ENCODE assay signal across 11 cellular contexts in the genomic region with DNA sequence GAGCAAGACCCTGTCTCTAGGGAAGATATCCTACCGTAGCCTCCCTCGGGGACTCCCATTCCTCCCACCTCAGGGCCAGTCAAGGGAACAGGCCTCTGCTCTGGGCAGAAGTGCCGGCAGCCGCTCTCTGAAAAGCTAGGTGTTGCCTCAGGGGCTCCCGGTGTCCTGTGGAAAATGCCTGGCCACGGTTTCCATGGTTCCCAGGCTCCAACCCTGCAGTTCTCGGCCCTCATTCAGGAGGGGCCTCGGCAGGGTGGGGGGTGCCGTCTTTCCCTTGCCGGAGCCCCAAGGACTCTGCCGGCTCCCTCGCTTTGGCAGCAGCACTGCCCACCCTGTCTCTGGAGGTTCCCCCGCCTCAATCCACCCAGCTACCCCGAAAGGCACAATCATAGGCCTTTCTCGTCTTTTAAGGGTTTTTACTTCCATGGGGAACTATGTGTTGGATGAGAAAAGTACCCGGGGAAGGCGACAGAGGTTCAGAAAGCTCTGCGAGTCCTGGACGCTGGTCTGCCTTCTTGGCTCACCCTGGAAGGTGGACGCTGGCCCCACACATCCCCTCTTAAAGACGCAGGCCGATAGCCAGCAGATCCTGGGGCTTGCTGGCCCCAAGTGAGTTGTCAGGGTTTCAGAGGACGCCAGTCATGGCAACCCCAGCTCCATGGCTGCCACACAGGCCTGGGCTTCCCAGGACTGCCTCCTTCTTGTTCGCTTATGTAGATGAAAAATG. TPM values are rescaled to one million over a fixed set of nuclear protein-coding genes. Genes with fewer than 3 reads are reported as not detected.
DNase-seq lines count a peak whose midpoint lies in the region; ATAC-seq lines count a peak whose summit lies in the region.
"Not testable (repeated sequence)": the region's sequence is repeated elsewhere in the genome, so short reads cannot be mapped to it uniquely, and the experiment has no call there.
"Had no signal": no experiment of that assay in that cellular context is flagged by ENCODE, and none has a peak within 500 bp of the region (broad histone marks: within the 10 kb centered on the region; RNA-seq: fewer than 3 reads in every experiment).

No MANE protein-coding gene starts in this region.

- H3K4me1 ChIP-seq in trophoblast cell (ENCODE audit: control insufficient read depth in 1 of 2, insufficient read depth in 2 of 2, low read length in 2 of 2), result not testable (repeated sequence)

- H3K4me3 ChIP-seq in trophoblast cell (ENCODE audit: low read depth, low read length), result not testable (repeated sequence)

- POLR2A ChIA-PET in activated CD4-positive, alpha-beta memory T cell treated with anti-CD3 and anti-CD28 coated beads, Interleukin-2, amount 10 ng/mL, durations not matched to agents 7 days and 5 days (lab: Charles Lee), result not testable (repeated sequence)

- H3K9me3 ChIP-seq in trophoblast cell (ENCODE audit: insufficient read depth, low read depth, low read length), result not testable (repeated sequence)

- no CpG with 5 or more reads among the region's 24 CpGs for WGBS in trophoblast cell (ENCODE audit: extremely low coverage, insufficient coverage, insufficient read length)

- H4K12ac ChIP-seq in trophoblast cell (ENCODE audit: low read depth, low read length), result peak overlapping the region; percentile 59

- H3K36me3 ChIP-seq in trophoblast cell (ENCODE audit: control insufficient read depth in 1 of 2, insufficient read depth in 2 of 2, low read length in 2 of 2), result not testable (repeated sequence)

- not testable (repeated sequence) for H3K4me2 ChIP-seq in trophoblast cell (ENCODE audit: low read length)

- H3K79me1 ChIP-seq in trophoblast cell (ENCODE audit: low read length), result not testable (repeated sequence)

- not testable (repeated sequence) for H3K27me3 Mint-ChIP-seq in activated CD4-positive, alpha-beta memory T cell treated with anti-CD3 and anti-CD28 coated beads, Interleukin-2, amount 10 ng/mL, durations not matched to agents 7 days and 5 days

- not testable (repeated sequence) for H2BK12ac ChIP-seq in trophoblast cell (ENCODE audit: low read length)

- CTCF ChIA-PET in activated CD4-positive, alpha-beta memory T cell treated with anti-CD3 and anti-CD28 coated beads, Interleukin-2, amount 10 ng/mL, durations not matched to agents 7 days and 5 days (lab: Charles Lee), result not testable (repeated sequence)

- not testable (repeated sequence) for H3K4ac ChIP-seq in trophoblast cell (ENCODE audit: low read depth, low read length)

- not testable (repeated sequence) for H3K4me3 Mint-ChIP-seq in activated CD4-positive, alpha-beta memory T cell treated with anti-CD3 and anti-CD28 coated beads, Interleukin-2, amount 10 ng/mL, durations not matched to agents 7 days and 5 days; stimulated activated effector memory CD8-positive, alpha-beta T cell treated with anti-CD3 and anti-CD28 coated beads, Interleukin-12 subunit alpha, Interleukin-12 subunit beta, amount 100 ng/mL, for 72 hours

- peak; percentile 35 for ATAC-seq in Right ventricle myocardium superior (ENCODE audit: poor library complexity)
- ATAC-seq in stimulated activated effector memory CD8-positive, alpha-beta T cell treated with anti-CD3 and anti-CD28 coated beads, Interleukin-12 subunit alpha, Interleukin-12 subunit beta, amount 100 ng/mL, for 72 hours, result peak; percentile 17

- H3K9me3 Mint-ChIP-seq in activated CD4-positive, alpha-beta memory T cell treated with anti-CD3 and anti-CD28 coated beads, Interleukin-2, amount 10 ng/mL, durations not matched to agents 7 days and 5 days; stimulated activated effector memory CD8-positive, alpha-beta T cell treated with anti-CD3 and anti-CD28 coated beads, Interleukin-12 subunit alpha, Interleukin-12 subunit beta, amount 100 ng/mL, for 72 hours: not testable (repeated sequence)

- intact Hi-C loops in Right ventricle myocardium superior (cut with DNase I), result not testable (repeated sequence)

- H3K23ac ChIP-seq in trophoblast cell (ENCODE audit: low read length), result not testable (repeated sequence)

- H3K27me3 ChIP-seq in trophoblast cell (ENCODE audit: insufficient read depth, low read length), result not testable (repeated sequence)

- H2AFZ ChIP-seq in trophoblast cell (ENCODE audit: insufficient read depth, low read length, poor library complexity), result not testable (repeated sequence)

- not testable (repeated sequence) for H4K91ac ChIP-seq in trophoblast cell (ENCODE audit: low read depth, low read length)

- not testable (repeated sequence) for H3K18ac ChIP-seq in trophoblast cell (ENCODE audit: low read length)

- H3K36me3 Mint-ChIP-seq in activated CD4-positive, alpha-beta memory T cell treated with anti-CD3 and anti-CD28 coated beads, Interleukin-2, amount 10 ng/mL, durations not matched to agents 7 days and 5 days (ENCODE audit: low read depth), result not testable (repeated sequence)
- peaks cover 12% of the 10 kb centered on the region for H3K36me3 Mint-ChIP-seq in stimulated activated effector memory CD8-positive, alpha-beta T cell treated with anti-CD3 and anti-CD28 coated beads, Interleukin-12 subunit alpha, Interleukin-12 subunit beta, amount 100 ng/mL, for 72 hours

- H2BK120ac ChIP-seq in trophoblast cell (ENCODE audit: insufficient read depth, low read length, poor library complexity), result not testable (repeated sequence)

- H3K27ac ChIP-seq in trophoblast cell (ENCODE audit: low read depth, low read length), result not testable (repeated sequence)

- H3K9ac ChIP-seq in trophoblast cell (ENCODE audit: low read length), result not testable (repeated sequence)

- not testable (repeated sequence) for H3K14ac ChIP-seq in trophoblast cell (ENCODE audit: low read length)

- H2AK5ac ChIP-seq in trophoblast cell (ENCODE audit: low read length), result not testable (repeated sequence)

- H2BK5ac ChIP-seq in trophoblast cell (ENCODE audit: low read depth, low read length, poor library complexity), result not testable (repeated sequence)

- H4K8ac ChIP-seq in trophoblast cell (ENCODE audit: low read depth, low read length), result not testable (repeated sequence)

- H3K79me2 ChIP-seq in trophoblast cell (ENCODE audit: control insufficient read depth, insufficient read depth, low read length, poor library complexity), result not testable (repeated sequence)

- H3K27ac Mint-ChIP-seq in activated CD4-positive, alpha-beta memory T cell treated with anti-CD3 and anti-CD28 coated beads, Interleukin-2, amount 10 ng/mL, durations not matched to agents 7 days and 5 days; stimulated activated effector memory CD8-positive, alpha-beta T cell treated with anti-CD3 and anti-CD28 coated beads, Interleukin-12 subunit alpha, Interleukin-12 subunit beta, amount 100 ng/mL, for 72 hours: not testable (repeated sequence)

- peaks cover 18% of the 10 kb centered on the region for H3K4me1 Mint-ChIP-seq in activated CD4-positive, alpha-beta memory T cell treated with anti-CD3 and anti-CD28 coated beads, Interleukin-2, amount 10 ng/mL, durations not matched to agents 7 days and 5 days
- H3K4me1 Mint-ChIP-seq in stimulated activated effector memory CD8-positive, alpha-beta T cell treated with anti-CD3 and anti-CD28 coated beads, Interleukin-12 subunit alpha, Interleukin-12 subunit beta, amount 100 ng/mL, for 72 hours, result peaks cover 42% of the 10 kb centered on the region

- DNase-seq in ELF-1 (ENCODE audit: low read depth, low spot score) (peak; percentile 67), islet precursor cell (peak; percentile 73), medulla oblongata (ENCODE audit: extremely low spot score) (peak; percentile 37)
- DNase-seq in activated CD4-positive, alpha-beta memory T cell treated with anti-CD3 and anti-CD28 coated beads, Interleukin-2, amount 10 ng/mL, durations not matched to agents 7 days and 5 days, result peak; percentile 15
- DNase-seq in Right ventricle myocardium superior; trophoblast cell; stimulated activated effector memory CD8-positive, alpha-beta T cell treated with anti-CD3 and anti-CD28 coated beads, Interleukin-12 subunit alpha, Interleukin-12 subunit beta, amount 100 ng/mL, for 72 hours (ENCODE audit: low spot score in 2 of 2): not testable (repeated sequence)

RNA-seq across cellular contexts. Expression of a gene that starts 34.2 kb away (rescaled TPM):
- not detected for total RNA-seq in activated CD4-positive, alpha-beta memory T cell treated with anti-CD3 and anti-CD28 coated beads, Interleukin-2, amount 10 ng/mL, durations not matched to agents 7 days and 5 days
- total RNA-seq in Right ventricle myocardium superior, result 322 TPM
- 0.08 TPM in 1 of 2 replicates, not detected in the other for polyA plus RNA-seq in trophoblast cell (2013)
- total RNA-seq: A673, HT1080, IMR-90 had no signal
- polyA plus RNA-seq: CD8-positive, alpha-beta memory T cell had no signal

Comparison
In these comparisons a context has a peak if more than half of its experiments do, and no peak if none do; other contexts are left out.
1. RNA of a gene that starts 34.2 kb away (total RNA-seq): 322 TPM in Right ventricle myocardium superior (single experiment); not detected in activated CD4-positive, alpha-beta memory T cell treated with anti-CD3 and anti-CD28 coated beads, Interleukin-2, amount 10 ng/mL, durations not matched to agents 7 days and 5 days; every median in the first group is over 100 times any median in the second.